23 cellular contexts compared by ENCODE assay signal in genomic region chr3:156726456-156726855, GRCh38.
"Had no signal": no experiment of that assay in that cellular context is flagged by ENCODE, and none has a peak within 500 bp of the region (broad histone marks: within the 10 kb centered on the region; RNA-seq: fewer than 3 reads in every experiment).

No MANE protein-coding gene starts in this region.

- H3K4me3 ChIP-seq: breast epithelium, K562 had no signal

- H3K27me3 ChIP-seq: breast epithelium had no signal

- H3K4me1 ChIP-seq: breast epithelium had no signal

- H3K27ac Mint-ChIP-seq: activated CD8-positive, alpha-beta T cell treated with anti-CD3 and anti-CD28 coated beads, Interleukin-2, amount 10 ng/mL, durations not matched to agents 7 days and 5 days; activated naive CD4-positive, alpha-beta T cell treated with anti-CD3 and anti-CD28 coated beads, Interleukin-2, amount 50 U/mL, for 24 hours; activated T-helper 1 cell treated with anti-CD3 and anti-CD28 coated beads, Interleukin-12 subunit alpha, Interleukin-12 subunit beta, Interleukin-2, Interleukin-4 antibody, amounts not matched to agents 30 ng/mL and 10 ng/mL and 1 ng/mL, durations not matched to agents 14 hours and 24 hours and 36 hours; T-helper 1 cell treated with Interleukin-12 subunit alpha and Interleukin-12 subunit beta and Interleukin-4 antibody, amounts not matched to agents 30 μg/mL and 1 μg/mL, for 36 hours had no signal

- H3K9me3 ChIP-seq: breast epithelium had no signal

- H3K27ac ChIP-seq: breast epithelium had no signal

- H3K9me3 Mint-ChIP-seq: activated naive CD4-positive, alpha-beta T cell treated with anti-CD3 and anti-CD28 coated beads, Interleukin-2, amount 50 U/mL, for 24 hours; activated T-helper 1 cell treated with anti-CD3 and anti-CD28 coated beads, Interleukin-12 subunit alpha, Interleukin-12 subunit beta, Interleukin-2, Interleukin-4 antibody, amounts not matched to agents 30 ng/mL and 10 ng/mL and 1 ng/mL, durations not matched to agents 14 hours and 24 hours and 36 hours; T-helper 1 cell treated with Interleukin-12 subunit alpha and Interleukin-12 subunit beta and Interleukin-4 antibody, amounts not matched to agents 30 μg/mL and 1 μg/mL, for 36 hours had no signal

- H3K4me1 Mint-ChIP-seq: activated naive CD4-positive, alpha-beta T cell treated with anti-CD3 and anti-CD28 coated beads, Interleukin-2, amount 50 U/mL, for 24 hours had no signal

- H3K36me3 ChIP-seq: breast epithelium had no signal

- H3K4me3 Mint-ChIP-seq: activated CD8-positive, alpha-beta T cell treated with anti-CD3 and anti-CD28 coated beads, Interleukin-2, amount 10 ng/mL, durations not matched to agents 7 days and 5 days; activated naive CD4-positive, alpha-beta T cell treated with anti-CD3 and anti-CD28 coated beads, Interleukin-2, amount 50 U/mL, for 24 hours; activated T-helper 1 cell treated with anti-CD3 and anti-CD28 coated beads, Interleukin-12 subunit alpha, Interleukin-12 subunit beta, Interleukin-2, Interleukin-4 antibody, amounts not matched to agents 30 ng/mL and 10 ng/mL and 1 ng/mL, durations not matched to agents 14 hours and 24 hours and 36 hours; T-helper 1 cell treated with Interleukin-12 subunit alpha and Interleukin-12 subunit beta and Interleukin-4 antibody, amounts not matched to agents 30 μg/mL and 1 μg/mL, for 36 hours had no signal

- H3K27me3 Mint-ChIP-seq: activated naive CD4-positive, alpha-beta T cell treated with anti-CD3 and anti-CD28 coated beads, Interleukin-2, amount 50 U/mL, for 24 hours had no signal

- DNase-seq: activated CD4-positive, alpha-beta T cell treated with anti-CD3 and anti-CD28 coated beads for 4 hours; activated CD8-positive, alpha-beta memory T cell treated with anti-CD3 and anti-CD28 coated beads, Interleukin-2, amount 50 U/mL, for 48 hours; activated CD8-positive, alpha-beta T cell treated with anti-CD3 and anti-CD28 coated beads, Interleukin-2, amount 10 ng/mL, durations not matched to agents 7 days and 5 days; activated effector memory CD4-positive, alpha-beta T cell treated with Interleukin-2 at 50 U/mL for 16 hours; activated naive CD4-positive, alpha-beta T cell; activated T-cell treated with anti-CD3 and anti-CD28 coated beads, Interleukin-2, amount 50 U/mL, for 1 hour; aorta; Karpas-422; MM.1S; NCI-H1105; NCI-H1436; NCI-H1694 treated with DMSO at 0.1 percent for 48 hours; NCI-H2029 treated with DMSO at 0.1 percent for 48 hours; NCI-H345; NCI-H510A; NCI-H526 treated with DMSO at 0.1 percent for 48 hours; SHP77 treated with DMSO at 0.1 percent for 48 hours had no signal

- ATAC-seq: activated CD4-positive, CD25-positive, alpha-beta regulatory T cell treated with anti-CD3 and anti-CD28 coated beads, Interleukin-2, amount 50 U/mL, for 24 hours; activated CD8-positive, alpha-beta T cell treated with anti-CD3 and anti-CD28 coated beads, Interleukin-2, amount 10 ng/mL, durations not matched to agents 7 days and 5 days; K562 had no signal
